ENCODE assay signal across 7 cellular contexts in genomic region chr18:5894613-5895299, GRCh38. TPM values are rescaled to one million over a fixed set of nuclear protein-coding genes. Genes with fewer than 3 reads are reported as not detected.
A peak's percentile ranks its signal among the peaks of the same experiment; 100 is the strongest.
DNase-seq lines count a peak whose midpoint lies in the region; ATAC-seq lines count a peak whose summit lies in the region.

No MANE protein-coding gene starts in this region.

- H3K4me3 ChIP-seq in iPS-18a (ENCODE audit: low read length) = peak overlapping the region; percentile 71

- peaks cover 11 to 12% (median 12%) of the 10 kb centered on the region in 3 donors for H3K4me1 Mint-ChIP-seq in T-cell
- peaks cover 20% of the 10 kb centered on the region for H3K4me1 Mint-ChIP-seq in stimulated activated memory B cell treated with anti-CD40 and anti-IgM and Interleukin-4, amounts not matched to agents 10 μg/mL and 1 μg/mL and 100 μg/mL, for 72 hours

- no peaks in the 10 kb centered on the region for H3K9me3 Mint-ChIP-seq in T-cell
- H3K9me3 Mint-ChIP-seq in stimulated activated memory B cell treated with anti-CD40 and anti-IgM and Interleukin-4, amounts not matched to agents 10 μg/mL and 1 μg/mL and 100 μg/mL, for 72 hours = peaks cover 2% of the 10 kb centered on the region

- peaks cover 27% of the 10 kb centered on the region for H3K4me1 ChIP-seq in iPS-18a (ENCODE audit: control insufficient read depth, low read depth, low read length)

- CTCF ChIA-PET in T-cell (lab: Charles Lee) = interaction anchor here in 1 of 2 donors (1.6 kb wide), 1 partner anchor 9 kb away, joined by 6 read pairs; no protein-coding TSS in a partner anchor

- no peak overlapping the region for H3K27ac Mint-ChIP-seq in T-cell
- H3K27ac Mint-ChIP-seq in stimulated activated memory B cell treated with anti-CD40 and anti-IgM and Interleukin-4, amounts not matched to agents 10 μg/mL and 1 μg/mL and 100 μg/mL, for 72 hours = no peak overlapping the region

- H3K9me3 ChIP-seq in iPS-18a (ENCODE audit: control insufficient read depth, low read depth, low read length) = no peaks in the 10 kb centered on the region

- H3K36me3 Mint-ChIP-seq in T-cell = no peaks in the 10 kb centered on the region
- no peaks in the 10 kb centered on the region for H3K36me3 Mint-ChIP-seq in stimulated activated memory B cell treated with anti-CD40 and anti-IgM and Interleukin-4, amounts not matched to agents 10 μg/mL and 1 μg/mL and 100 μg/mL, for 72 hours

- peak overlapping the region; percentile 41 to 69 (median 51) for H3K4me3 Mint-ChIP-seq in T-cell
- H3K4me3 Mint-ChIP-seq in stimulated activated memory B cell treated with anti-CD40 and anti-IgM and Interleukin-4, amounts not matched to agents 10 μg/mL and 1 μg/mL and 100 μg/mL, for 72 hours = peak overlapping the region; percentile 15

- POLR2A ChIA-PET in T-cell (lab: Charles Lee) = no interaction called here

- H3K27ac ChIP-seq in iPS-18a (ENCODE audit: low read length) = peak overlapping the region; percentile 24

- DNase-seq in T-cell = no peak
- DNase-seq in NCI-H774 (lab: John Stamatoyannopoulos, UW) = no peak
- no peak for DNase-seq in OCI-M2 (lab: John Stamatoyannopoulos, UW; ENCODE audit: unreplicated experiment)
- no peak for DNase-seq in ureter (ENCODE audit: low spot score)

- H3K36me3 ChIP-seq in iPS-18a (ENCODE audit: control insufficient read depth, low read depth, low read length) = no peaks in the 10 kb centered on the region

- peak overlapping the region; percentile 86 for H3K9ac ChIP-seq in iPS-18a (ENCODE audit: low read length)

- peaks cover 64 to 66% of the 10 kb centered on the region in 2 donors for H3K27me3 Mint-ChIP-seq in T-cell
- peaks cover 73% of the 10 kb centered on the region for H3K27me3 Mint-ChIP-seq in stimulated activated memory B cell treated with anti-CD40 and anti-IgM and Interleukin-4, amounts not matched to agents 10 μg/mL and 1 μg/mL and 100 μg/mL, for 72 hours

- ATAC-seq in GM21360 (IDR thresholded peaks at IDR 0.05; ENCODE audit: unreplicated experiment) = peak; percentile 8
- no peak for ATAC-seq in T-cell (replicated peaks in 1 of 4)
- ATAC-seq in stimulated activated memory B cell treated with anti-CD40 and anti-IgM and Interleukin-4, amounts not matched to agents 10 μg/mL and 1 μg/mL and 100 μg/mL, for 72 hours = peak; percentile 2

- peaks cover 46% of the 10 kb centered on the region for H3K27me3 ChIP-seq in iPS-18a (ENCODE audit: control insufficient read depth, insufficient read depth, low read length)

RNA-seq across cellular contexts. Expression of gene TMEM200C, which starts 0.6 kb away (rescaled TPM):
- total RNA-seq in T-cell (not detected), ureter (0.60 TPM)

Comparison
In these comparisons a context has a peak if more than half of its experiments do, and no peak if none do; other contexts are left out.
1. ATAC-seq: peak in GM21360 (single experiment) and stimulated activated memory B cell treated with anti-CD40 and anti-IgM and Interleukin-4, amounts not matched to agents 10 μg/mL and 1 μg/mL and 100 μg/mL, for 72 hours (single experiment); none in T-cell (0 of 4).